ENCODE assay signal across 1 cellular context in the genomic region with DNA sequence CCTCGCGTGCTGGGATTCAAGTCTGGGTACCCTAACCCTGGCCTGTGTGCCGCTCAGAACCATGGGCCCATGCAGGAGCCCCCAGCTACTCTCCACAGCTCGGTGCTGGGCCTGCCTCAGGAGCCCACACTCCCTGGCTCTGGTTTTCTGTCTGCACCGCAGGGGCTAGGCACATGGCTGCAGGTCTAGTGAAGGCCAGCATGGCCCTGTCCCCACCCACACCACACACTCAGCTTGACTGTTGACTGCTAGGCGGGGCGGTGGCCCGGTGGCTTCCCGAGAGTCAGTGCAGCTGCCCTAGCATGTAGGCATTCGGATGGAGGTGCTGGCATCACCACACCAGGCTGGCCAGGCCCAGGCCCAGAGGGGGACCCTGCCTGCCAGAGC.
TF ChIP-seq lines count a peak whose summit lies in the region.

No MANE protein-coding gene starts in this region.

TF ChIP-seq in HCT116, 20 proteins besides CTCF, POLR2A, EP300 and RAD21 (continued from another document):
- TF ChIP-seq CBX3 (IDR thresholded peaks at IDR 0.05; ENCODE audit: low read depth) = no peak
- no peak for TF ChIP-seq ATF3 (IDR thresholded peaks at IDR 0.05)
- no peak for TF ChIP-seq SP1 (IDR thresholded peaks at IDR 0.05; ENCODE audit: low read depth)
- no peak for TF ChIP-seq CEBPB (IDR thresholded peaks at IDR 0.05; ENCODE audit: low read depth)
- TF ChIP-seq, protein P1, sequence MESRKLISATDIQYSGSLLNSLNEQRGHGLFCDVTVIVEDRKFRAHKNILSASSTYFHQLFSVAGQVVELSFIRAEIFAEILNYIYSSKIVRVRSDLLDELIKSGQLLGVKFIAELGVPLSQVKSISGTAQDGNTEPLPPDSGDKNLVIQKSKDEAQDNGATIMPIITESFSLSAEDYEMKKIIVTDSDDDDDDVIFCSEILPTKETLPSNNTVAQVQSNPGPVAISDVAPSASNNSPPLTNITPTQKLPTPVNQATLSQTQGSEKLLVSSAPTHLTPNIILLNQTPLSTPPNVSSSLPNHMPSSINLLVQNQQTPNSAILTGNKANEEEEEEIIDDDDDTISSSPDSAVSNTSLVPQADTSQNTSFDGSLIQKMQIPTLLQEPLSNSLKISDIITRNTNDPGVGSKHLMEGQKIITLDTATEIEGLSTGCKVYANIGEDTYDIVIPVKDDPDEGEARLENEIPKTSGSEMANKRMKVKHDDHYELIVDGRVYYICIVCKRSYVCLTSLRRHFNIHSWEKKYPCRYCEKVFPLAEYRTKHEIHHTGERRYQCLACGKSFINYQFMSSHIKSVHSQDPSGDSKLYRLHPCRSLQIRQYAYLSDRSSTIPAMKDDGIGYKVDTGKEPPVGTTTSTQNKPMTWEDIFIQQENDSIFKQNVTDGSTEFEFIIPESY (IDR thresholded peaks at IDR 0.05; ENCODE audit: extremely low read depth, insufficient replicate concordance, low read length) = no peak
- no peak for TF ChIP-seq ZNF274 (IDR thresholded peaks at IDR 0.05; ENCODE audit: low read depth, low read length)
- TF ChIP-seq SRF (IDR thresholded peaks at IDR 0.05; ENCODE audit: low read depth) = no peak
- no peak for TF ChIP-seq SIN3A (IDR thresholded peaks at IDR 0.05; ENCODE audit: low read depth)
- no peak for TF ChIP-seq EZH2phosphoT487 (IDR thresholded peaks at IDR 0.05; ENCODE audit: borderline replicate concordance)
- no peak for TF ChIP-seq ELF1 (IDR thresholded peaks at IDR 0.05; ENCODE audit: borderline replicate concordance, low read depth)
- no peak for TF ChIP-seq REST (IDR thresholded peaks at IDR 0.05; ENCODE audit: low read depth)
